Comparison of ENCODE assay signal across 8 cellular contexts in genomic region chr18:76821356-76821874, GRCh38.
DNase-seq lines count a peak whose midpoint lies in the region; ATAC-seq and TF ChIP-seq lines count a peak whose summit lies in the region.

No MANE protein-coding gene starts in this region.

- H3K4me3 ChIP-seq in NB4 (ENCODE audit: low read depth, low read length) (peak overlapping the region; percentile 76), cardiac fibroblast (replicated peaks in 1 of 2; ENCODE audit: low read depth in 2 of 2, low read length in 2 of 2) (peak overlapping the region; percentile 72 to 85), mucosa of rectum (ENCODE audit: low read length in 2 of 2) (peak overlapping the region; percentile 78 to 97)

- H3K9ac ChIP-seq in mucosa of rectum (ENCODE audit: low read depth in 1 of 2, low read length in 2 of 2), result peak overlapping the region; percentile 98 to 99

- H3K4me1 ChIP-seq in mucosa of rectum (ENCODE audit: control insufficient read depth in 2 of 2, insufficient read depth in 2 of 2, low read length in 2 of 2), result peaks cover 6 to 13% of the 10 kb centered on the region in 2 donors

- no peaks in the 10 kb centered on the region for H3K27me3 ChIP-seq in mucosa of rectum (ENCODE audit: control insufficient read depth in 2 of 2, insufficient read depth in 2 of 2, low read length in 2 of 2)

- TF ChIP-seq POLR2A in NB4 (IDR thresholded peaks at IDR 0.05; ENCODE audit: extremely low read depth, insufficient read length), result no peak

- H3K9me3 ChIP-seq in mucosa of rectum (ENCODE audit: control insufficient read depth in 2 of 2, low read length in 2 of 2), result no peaks in the 10 kb centered on the region

- no peaks in the 10 kb centered on the region for H3K36me3 ChIP-seq in mucosa of rectum (ENCODE audit: control insufficient read depth in 2 of 2, insufficient read depth in 2 of 2, low read length in 2 of 2)

- peak overlapping the region; percentile 94 to 95 for H3K27ac ChIP-seq in mucosa of rectum (ENCODE audit: low read depth in 2 of 2, low read length in 2 of 2)

- no peak for ATAC-seq in HG02973 (IDR thresholded peaks at IDR 0.05; ENCODE audit: unreplicated experiment)

- DNase-seq in NCI-H510A (lab: John Stamatoyannopoulos, UW) (peak; percentile 11), NCI-H510A treated with DMSO at 0.1 percent for 48 hours (lab: John Stamatoyannopoulos, UW) (no peak), NB4 (ENCODE audit: low read depth) (peak; percentile 32), cardiac fibroblast (ENCODE audit: low read depth in 2 of 2) (no peak), anterior cingulate cortex (lab: John Stamatoyannopoulos, UW) (no peak), kidney glomerular epithelial cell (lab: John Stamatoyannopoulos, UW) (no peak)

- TF ChIP-seq CTCF in NB4 (IDR thresholded peaks at IDR 0.05; ENCODE audit: low read depth, low read length), result no peak
- no peak for TF ChIP-seq CTCF in cardiac fibroblast (IDR thresholded peaks at IDR 0.05; ENCODE audit: low read depth, low read length)

Comparison
In these comparisons a context has a peak if more than half of its experiments do, and no peak if none do; other contexts are left out.
1. DNase-seq: peak in NCI-H510A (single experiment) and NB4 (single experiment); none in NCI-H510A treated with DMSO at 0.1 percent for 48 hours (single experiment), cardiac fibroblast (0 of 2), anterior cingulate cortex (0 of 58) and kidney glomerular epithelial cell (single experiment).
2. Peak in every context shown above with its lines, with median percentiles within 50 percentile points of each other: H3K4me3 ChIP-seq.